1 cellular context compared by ENCODE assay signal in the genomic region with DNA sequence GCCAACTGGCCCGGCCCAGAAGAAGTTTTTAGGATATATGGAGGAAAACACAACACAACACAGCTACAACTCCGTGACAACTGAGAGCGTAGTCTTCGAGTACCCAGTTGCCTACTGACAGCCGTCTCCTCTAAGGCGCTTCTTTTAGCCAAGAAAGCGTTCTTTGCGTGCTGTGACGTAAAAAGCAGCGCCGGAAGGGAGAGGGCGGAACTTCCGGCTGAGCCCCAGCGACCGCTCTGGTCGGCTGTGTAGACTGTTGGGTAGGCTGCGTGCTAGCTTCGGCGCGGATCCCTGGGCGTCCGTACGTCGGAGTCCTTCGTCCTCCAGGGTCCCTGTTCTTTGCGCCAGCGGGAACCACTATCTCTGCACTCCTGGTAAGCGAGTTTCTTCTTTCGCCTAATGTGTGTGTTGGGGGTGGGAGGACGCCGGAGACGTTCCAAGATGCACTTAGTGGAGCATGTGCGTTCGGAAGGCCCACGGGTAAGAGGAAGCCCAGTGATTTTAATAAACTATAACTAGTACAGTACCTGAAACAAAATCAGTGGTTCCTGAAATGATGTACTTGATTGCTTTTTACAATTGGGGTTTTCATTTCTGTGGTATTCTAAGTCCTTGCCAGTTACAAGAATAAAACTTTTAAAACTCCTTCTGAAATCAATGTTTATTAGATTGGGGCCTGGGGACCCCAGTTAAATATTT.
TF ChIP-seq lines count a peak whose summit lies in the region.

TSS of gene TRMT10C (plus strand) at position 239 of the 699 bp plus-strand sequence. CDS start 2,914 bp downstream, outside the sequence.

TF ChIP-seq in GM23338, 12 proteins besides CTCF, POLR2A, EP300 and RAD21:
- TF ChIP-seq, protein P1, sequence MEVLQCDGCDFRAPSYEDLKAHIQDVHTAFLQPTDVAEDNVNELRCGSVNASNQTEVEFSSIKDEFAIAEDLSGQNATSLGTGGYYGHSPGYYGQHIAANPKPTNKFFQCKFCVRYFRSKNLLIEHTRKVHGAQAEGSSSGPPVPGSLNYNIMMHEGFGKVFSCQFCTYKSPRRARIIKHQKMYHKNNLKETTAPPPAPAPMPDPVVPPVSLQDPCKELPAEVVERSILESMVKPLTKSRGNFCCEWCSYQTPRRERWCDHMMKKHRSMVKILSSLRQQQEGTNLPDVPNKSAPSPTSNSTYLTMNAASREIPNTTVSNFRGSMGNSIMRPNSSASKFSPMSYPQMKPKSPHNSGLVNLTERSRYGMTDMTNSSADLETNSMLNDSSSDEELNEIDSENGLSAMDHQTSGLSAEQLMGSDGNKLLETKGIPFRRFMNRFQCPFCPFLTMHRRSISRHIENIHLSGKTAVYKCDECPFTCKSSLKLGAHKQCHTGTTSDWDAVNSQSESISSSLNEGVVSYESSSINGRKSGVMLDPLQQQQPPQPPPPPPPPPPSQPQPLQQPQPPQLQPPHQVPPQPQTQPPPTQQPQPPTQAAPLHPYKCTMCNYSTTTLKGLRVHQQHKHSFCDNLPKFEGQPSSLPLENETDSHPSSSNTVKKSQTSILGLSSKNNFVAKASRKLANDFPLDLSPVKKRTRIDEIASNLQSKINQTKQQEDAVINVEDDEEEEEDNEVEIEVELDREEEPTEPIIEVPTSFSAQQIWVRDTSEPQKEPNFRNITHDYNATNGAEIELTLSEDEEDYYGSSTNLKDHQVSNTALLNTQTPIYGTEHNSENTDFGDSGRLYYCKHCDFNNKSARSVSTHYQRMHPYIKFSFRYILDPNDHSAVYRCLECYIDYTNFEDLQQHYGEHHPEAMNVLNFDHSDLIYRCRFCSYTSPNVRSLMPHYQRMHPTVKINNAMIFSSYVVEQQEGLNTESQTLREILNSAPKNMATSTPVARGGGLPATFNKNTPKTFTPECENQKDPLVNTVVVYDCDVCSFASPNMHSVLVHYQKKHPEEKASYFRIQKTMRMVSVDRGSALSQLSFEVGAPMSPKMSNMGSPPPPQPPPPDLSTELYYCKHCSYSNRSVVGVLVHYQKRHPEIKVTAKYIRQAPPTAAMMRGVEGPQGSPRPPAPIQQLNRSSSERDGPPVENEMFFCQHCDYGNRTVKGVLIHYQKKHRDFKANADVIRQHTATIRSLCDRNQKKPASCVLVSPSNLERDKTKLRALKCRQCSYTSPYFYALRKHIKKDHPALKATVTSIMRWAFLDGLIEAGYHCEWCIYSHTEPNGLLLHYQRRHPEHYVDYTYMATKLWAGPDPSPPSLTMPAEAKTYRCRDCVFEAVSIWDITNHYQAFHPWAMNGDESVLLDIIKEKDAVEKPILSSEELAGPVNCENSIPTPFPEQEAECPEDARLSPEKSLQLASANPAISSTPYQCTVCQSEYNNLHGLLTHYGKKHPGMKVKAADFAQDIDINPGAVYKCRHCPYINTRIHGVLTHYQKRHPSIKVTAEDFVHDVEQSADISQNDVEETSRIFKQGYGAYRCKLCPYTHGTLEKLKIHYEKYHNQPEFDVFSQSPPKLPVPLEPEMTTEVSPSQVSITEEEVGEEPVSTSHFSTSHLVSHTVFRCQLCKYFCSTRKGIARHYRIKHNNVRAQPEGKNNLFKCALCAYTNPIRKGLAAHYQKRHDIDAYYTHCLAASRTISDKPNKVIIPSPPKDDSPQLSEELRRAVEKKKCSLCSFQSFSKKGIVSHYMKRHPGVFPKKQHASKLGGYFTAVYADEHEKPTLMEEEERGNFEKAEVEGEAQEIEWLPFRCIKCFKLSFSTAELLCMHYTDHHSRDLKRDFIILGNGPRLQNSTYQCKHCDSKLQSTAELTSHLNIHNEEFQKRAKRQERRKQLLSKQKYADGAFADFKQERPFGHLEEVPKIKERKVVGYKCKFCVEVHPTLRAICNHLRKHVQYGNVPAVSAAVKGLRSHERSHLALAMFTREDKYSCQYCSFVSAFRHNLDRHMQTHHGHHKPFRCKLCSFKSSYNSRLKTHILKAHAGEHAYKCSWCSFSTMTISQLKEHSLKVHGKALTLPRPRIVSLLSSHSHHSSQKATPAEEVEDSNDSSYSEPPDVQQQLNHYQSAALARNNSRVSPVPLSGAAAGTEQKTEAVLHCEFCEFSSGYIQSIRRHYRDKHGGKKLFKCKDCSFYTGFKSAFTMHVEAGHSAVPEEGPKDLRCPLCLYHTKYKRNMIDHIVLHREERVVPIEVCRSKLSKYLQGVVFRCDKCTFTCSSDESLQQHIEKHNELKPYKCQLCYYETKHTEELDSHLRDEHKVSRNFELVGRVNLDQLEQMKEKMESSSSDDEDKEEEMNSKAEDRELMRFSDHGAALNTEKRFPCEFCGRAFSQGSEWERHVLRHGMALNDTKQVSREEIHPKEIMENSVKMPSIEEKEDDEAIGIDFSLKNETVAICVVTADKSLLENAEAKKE (CRISPR knock-in tag; IDR thresholded peaks at IDR 0.05) = no peak
- no peak for TF ChIP-seq STAT1 (IDR thresholded peaks at IDR 0.05; ENCODE audit: unreplicated experiment)
- no peak for TF ChIP-seq EZH2phosphoT487 (IDR thresholded peaks at IDR 0.05; ENCODE audit: unreplicated experiment)
- TF ChIP-seq NANOG (IDR thresholded peaks at IDR 0.05; ENCODE audit: borderline replicate concordance) = 0 out of 2 replicates have a peak, but pooled peaks have one; percentile 30
- TF ChIP-seq CREB1 (CRISPR knock-in tag; IDR thresholded peaks at IDR 0.05; ENCODE audit: low read depth) = peak; percentile 97
- TF ChIP-seq ZNF331 (CRISPR knock-in tag; IDR thresholded peaks at IDR 0.05; ENCODE audit: low read depth) = no peak
- TF ChIP-seq, protein P2, sequence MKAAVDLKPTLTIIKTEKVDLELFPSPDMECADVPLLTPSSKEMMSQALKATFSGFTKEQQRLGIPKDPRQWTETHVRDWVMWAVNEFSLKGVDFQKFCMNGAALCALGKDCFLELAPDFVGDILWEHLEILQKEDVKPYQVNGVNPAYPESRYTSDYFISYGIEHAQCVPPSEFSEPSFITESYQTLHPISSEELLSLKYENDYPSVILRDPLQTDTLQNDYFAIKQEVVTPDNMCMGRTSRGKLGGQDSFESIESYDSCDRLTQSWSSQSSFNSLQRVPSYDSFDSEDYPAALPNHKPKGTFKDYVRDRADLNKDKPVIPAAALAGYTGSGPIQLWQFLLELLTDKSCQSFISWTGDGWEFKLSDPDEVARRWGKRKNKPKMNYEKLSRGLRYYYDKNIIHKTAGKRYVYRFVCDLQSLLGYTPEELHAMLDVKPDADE (IDR thresholded peaks at IDR 0.05) = peak; percentile 88
- peak; percentile 90 for TF ChIP-seq POLR2AphosphoS5 (IDR thresholded peaks at IDR 0.05; ENCODE audit: low read depth)
- no peak for TF ChIP-seq ZNF114 (CRISPR knock-in tag; IDR thresholded peaks at IDR 0.05)
- no peak for TF ChIP-seq EZH2 (IDR thresholded peaks at IDR 0.05; ENCODE audit: low read depth, unreplicated experiment)
- TF ChIP-seq, protein P3, sequence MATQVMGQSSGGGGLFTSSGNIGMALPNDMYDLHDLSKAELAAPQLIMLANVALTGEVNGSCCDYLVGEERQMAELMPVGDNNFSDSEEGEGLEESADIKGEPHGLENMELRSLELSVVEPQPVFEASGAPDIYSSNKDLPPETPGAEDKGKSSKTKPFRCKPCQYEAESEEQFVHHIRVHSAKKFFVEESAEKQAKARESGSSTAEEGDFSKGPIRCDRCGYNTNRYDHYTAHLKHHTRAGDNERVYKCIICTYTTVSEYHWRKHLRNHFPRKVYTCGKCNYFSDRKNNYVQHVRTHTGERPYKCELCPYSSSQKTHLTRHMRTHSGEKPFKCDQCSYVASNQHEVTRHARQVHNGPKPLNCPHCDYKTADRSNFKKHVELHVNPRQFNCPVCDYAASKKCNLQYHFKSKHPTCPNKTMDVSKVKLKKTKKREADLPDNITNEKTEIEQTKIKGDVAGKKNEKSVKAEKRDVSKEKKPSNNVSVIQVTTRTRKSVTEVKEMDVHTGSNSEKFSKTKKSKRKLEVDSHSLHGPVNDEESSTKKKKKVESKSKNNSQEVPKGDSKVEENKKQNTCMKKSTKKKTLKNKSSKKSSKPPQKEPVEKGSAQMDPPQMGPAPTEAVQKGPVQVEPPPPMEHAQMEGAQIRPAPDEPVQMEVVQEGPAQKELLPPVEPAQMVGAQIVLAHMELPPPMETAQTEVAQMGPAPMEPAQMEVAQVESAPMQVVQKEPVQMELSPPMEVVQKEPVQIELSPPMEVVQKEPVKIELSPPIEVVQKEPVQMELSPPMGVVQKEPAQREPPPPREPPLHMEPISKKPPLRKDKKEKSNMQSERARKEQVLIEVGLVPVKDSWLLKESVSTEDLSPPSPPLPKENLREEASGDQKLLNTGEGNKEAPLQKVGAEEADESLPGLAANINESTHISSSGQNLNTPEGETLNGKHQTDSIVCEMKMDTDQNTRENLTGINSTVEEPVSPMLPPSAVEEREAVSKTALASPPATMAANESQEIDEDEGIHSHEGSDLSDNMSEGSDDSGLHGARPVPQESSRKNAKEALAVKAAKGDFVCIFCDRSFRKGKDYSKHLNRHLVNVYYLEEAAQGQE (IDR thresholded peaks at IDR 0.05; ENCODE audit: unreplicated experiment) = no peak
- no peak for TF ChIP-seq JUNB (IDR thresholded peaks at IDR 0.05; ENCODE audit: unreplicated experiment)
